1 cellular context compared by ENCODE assay signal in genomic region chr22:41091139-41092022, GRCh38.
A peak's percentile ranks its signal among the peaks of the same experiment; 100 is the strongest.
TF ChIP-seq lines count a peak whose summit lies in the region.

No MANE protein-coding gene starts in this region.

TF ChIP-seq in HepG2, 621 proteins besides CTCF, POLR2A, EP300 and RAD21 (continued from another document and continues in another):
- peak; percentile 69 for TF ChIP-seq ZHX1 (CRISPR knock-in tag; IDR thresholded peaks at IDR 0.05; ENCODE audit: low read depth)
- TF ChIP-seq RBAK (CRISPR knock-in tag; IDR thresholded peaks at IDR 0.05): no peak
- no peak for TF ChIP-seq NBN (conservative IDR thresholded peaks at IDR 0.05)
- peak; percentile 81; the same call in 1 of the 2 replicates for TF ChIP-seq SALL1 (CRISPR knock-in tag; IDR thresholded peaks at IDR 0.05)
- TF ChIP-seq AGO2 (optimal IDR thresholded peaks at IDR 0.05; ENCODE audit: low read depth, low read length): peak; percentile 18
- TF ChIP-seq, protein P1, sequence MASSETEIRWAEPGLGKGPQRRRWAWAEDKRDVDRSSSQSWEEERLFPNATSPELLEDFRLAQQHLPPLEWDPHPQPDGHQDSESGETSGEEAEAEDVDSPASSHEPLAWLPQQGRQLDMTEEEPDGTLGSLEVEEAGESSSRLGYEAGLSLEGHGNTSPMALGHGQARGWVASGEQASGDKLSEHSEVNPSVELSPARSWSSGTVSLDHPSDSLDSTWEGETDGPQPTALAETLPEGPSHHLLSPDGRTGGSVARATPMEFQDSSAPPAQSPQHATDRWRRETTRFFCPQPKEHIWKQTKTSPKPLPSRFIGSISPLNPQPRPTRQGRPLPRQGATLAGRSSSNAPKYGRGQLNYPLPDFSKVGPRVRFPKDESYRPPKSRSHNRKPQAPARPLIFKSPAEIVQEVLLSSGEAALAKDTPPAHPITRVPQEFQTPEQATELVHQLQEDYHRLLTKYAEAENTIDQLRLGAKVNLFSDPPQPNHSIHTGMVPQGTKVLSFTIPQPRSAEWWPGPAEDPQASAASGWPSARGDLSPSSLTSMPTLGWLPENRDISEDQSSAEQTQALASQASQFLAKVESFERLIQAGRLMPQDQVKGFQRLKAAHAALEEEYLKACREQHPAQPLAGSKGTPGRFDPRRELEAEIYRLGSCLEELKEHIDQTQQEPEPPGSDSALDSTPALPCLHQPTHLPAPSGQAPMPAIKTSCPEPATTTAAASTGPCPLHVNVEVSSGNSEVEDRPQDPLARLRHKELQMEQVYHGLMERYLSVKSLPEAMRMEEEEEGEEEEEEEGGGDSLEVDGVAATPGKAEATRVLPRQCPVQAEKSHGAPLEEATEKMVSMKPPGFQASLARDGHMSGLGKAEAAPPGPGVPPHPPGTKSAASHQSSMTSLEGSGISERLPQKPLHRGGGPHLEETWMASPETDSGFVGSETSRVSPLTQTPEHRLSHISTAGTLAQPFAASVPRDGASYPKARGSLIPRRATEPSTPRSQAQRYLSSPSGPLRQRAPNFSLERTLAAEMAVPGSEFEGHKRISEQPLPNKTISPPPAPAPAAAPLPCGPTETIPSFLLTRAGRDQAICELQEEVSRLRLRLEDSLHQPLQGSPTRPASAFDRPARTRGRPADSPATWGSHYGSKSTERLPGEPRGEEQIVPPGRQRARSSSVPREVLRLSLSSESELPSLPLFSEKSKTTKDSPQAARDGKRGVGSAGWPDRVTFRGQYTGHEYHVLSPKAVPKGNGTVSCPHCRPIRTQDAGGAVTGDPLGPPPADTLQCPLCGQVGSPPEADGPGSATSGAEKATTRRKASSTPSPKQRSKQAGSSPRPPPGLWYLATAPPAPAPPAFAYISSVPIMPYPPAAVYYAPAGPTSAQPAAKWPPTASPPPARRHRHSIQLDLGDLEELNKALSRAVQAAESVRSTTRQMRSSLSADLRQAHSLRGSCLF (CRISPR knock-in tag; IDR thresholded peaks at IDR 0.05; ENCODE audit: borderline replicate concordance): no peak
- TF ChIP-seq ZNF333 (CRISPR knock-in tag; IDR thresholded peaks at IDR 0.05; ENCODE audit: borderline replicate concordance): 0 out of 2 replicates have a peak, but pooled peaks have one; percentile 36
- TF ChIP-seq, protein P2, sequence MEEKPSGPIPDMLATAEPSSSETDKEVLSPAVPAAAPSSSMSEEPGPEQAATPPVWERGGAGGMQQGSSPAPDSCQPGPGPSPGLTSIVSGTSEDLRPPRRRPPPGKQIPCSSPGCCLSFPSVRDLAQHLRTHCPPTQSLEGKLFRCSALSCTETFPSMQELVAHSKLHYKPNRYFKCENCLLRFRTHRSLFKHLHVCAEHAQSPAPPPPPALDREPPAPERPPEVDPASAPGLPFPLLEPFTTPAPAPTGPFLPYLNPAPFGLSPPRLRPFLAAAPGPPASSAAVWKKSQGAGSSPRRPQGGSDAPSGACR (CRISPR knock-in tag; IDR thresholded peaks at IDR 0.05): 0 out of 2 replicates have a peak, but pooled peaks have one; percentile 40
- TF ChIP-seq TIGD3 (CRISPR knock-in tag; IDR thresholded peaks at IDR 0.05; ENCODE audit: borderline replicate concordance): no peak
- no peak for TF ChIP-seq ERF (CRISPR knock-in tag; IDR thresholded peaks at IDR 0.05)
- no peak for TF ChIP-seq NFIC (IDR thresholded peaks at IDR 0.05; ENCODE audit: low read length)
- TF ChIP-seq DR1 (CRISPR knock-in tag; IDR thresholded peaks at IDR 0.05): no peak
- peak; percentile 18; the same call in 1 of the 2 replicates for TF ChIP-seq ZNF770 (CRISPR knock-in tag; IDR thresholded peaks at IDR 0.05)
- TF ChIP-seq IKZF1 (IDR thresholded peaks at IDR 0.05): no peak
- no peak for TF ChIP-seq CCAR2 (optimal IDR thresholded peaks at IDR 0.05; ENCODE audit: low read depth, low read length)
- no peak for TF ChIP-seq ZNF496 (CRISPR knock-in tag; IDR thresholded peaks at IDR 0.05; ENCODE audit: insufficient replicate concordance)
- peak; percentile 24; the same call in 1 of the 2 replicates for TF ChIP-seq MED1 (CRISPR knock-in tag; IDR thresholded peaks at IDR 0.05)
- TF ChIP-seq ATF4 (CRISPR knock-in tag; IDR thresholded peaks at IDR 0.05): peak in 1 of 2 experiments; percentile 44; a peak in 1 of 4 replicates
- TF ChIP-seq ZBTB20 (CRISPR knock-in tag; IDR thresholded peaks at IDR 0.05; ENCODE audit: borderline replicate concordance, low read depth): peak; percentile 22; the same call in 1 of the 2 replicates
- no peak for TF ChIP-seq MED13 (CRISPR knock-in tag; IDR thresholded peaks at IDR 0.05)
- TF ChIP-seq ZNF343 (CRISPR knock-in tag; IDR thresholded peaks at IDR 0.05): no peak
- TF ChIP-seq NFATC3 (CRISPR knock-in tag; IDR thresholded peaks at IDR 0.05): no peak
- TF ChIP-seq PITX1 (CRISPR knock-in tag; IDR thresholded peaks at IDR 0.05): no peak
- TF ChIP-seq BRD4 (CRISPR knock-in tag; IDR thresholded peaks at IDR 0.05): no peak
- no peak for TF ChIP-seq ARHGAP35 (CRISPR knock-in tag; IDR thresholded peaks at IDR 0.05; ENCODE audit: borderline replicate concordance)
- peak; percentile 87 for TF ChIP-seq POLR2AphosphoS5 (IDR thresholded peaks at IDR 0.05; ENCODE audit: low read depth, low read length)
- TF ChIP-seq TAF15 (IDR thresholded peaks at IDR 0.05; ENCODE audit: low read depth, low read length, poor library complexity, severe bottlenecking): no peak
- no peak for TF ChIP-seq ZNF432 (CRISPR knock-in tag; IDR thresholded peaks at IDR 0.05; ENCODE audit: borderline replicate concordance)
- no peak for TF ChIP-seq ZNF33B (CRISPR knock-in tag; IDR thresholded peaks at IDR 0.05)
- no peak for TF ChIP-seq SMAD3 (CRISPR knock-in tag; IDR thresholded peaks at IDR 0.05)
- 0 out of 2 replicates have a peak, but pooled peaks have one; percentile 47 for TF ChIP-seq KLF6 (CRISPR knock-in tag; IDR thresholded peaks at IDR 0.05)
- no peak for TF ChIP-seq ZNF720 (CRISPR knock-in tag; IDR thresholded peaks at IDR 0.05)
- TF ChIP-seq ZEB1 (IDR thresholded peaks at IDR 0.05; ENCODE audit: insufficient replicate concordance, low read depth): peak; percentile 44
- no peak for TF ChIP-seq REXO4 (CRISPR knock-in tag; IDR thresholded peaks at IDR 0.05; ENCODE audit: borderline replicate concordance)
- TF ChIP-seq GMEB2 (CRISPR knock-in tag; IDR thresholded peaks at IDR 0.05; ENCODE audit: low read depth): no peak
- no peak for TF ChIP-seq GRHL1 (CRISPR knock-in tag; conservative IDR thresholded peaks at IDR 0.05)
- TF ChIP-seq, protein P3, sequence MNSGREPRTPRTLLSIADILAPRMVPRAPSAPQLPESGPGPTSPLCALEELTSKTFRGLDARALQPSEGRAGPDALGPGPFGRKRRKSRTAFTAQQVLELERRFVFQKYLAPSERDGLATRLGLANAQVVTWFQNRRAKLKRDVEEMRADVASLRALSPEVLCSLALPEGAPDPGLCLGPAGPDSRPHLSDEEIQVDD (CRISPR knock-in tag; IDR thresholded peaks at IDR 0.05; ENCODE audit: borderline replicate concordance): 0 out of 2 replicates have a peak, but pooled peaks have one; percentile 44
- no peak for TF ChIP-seq CHD2 (IDR thresholded peaks at IDR 0.05; ENCODE audit: low read depth, low read length)
- TF ChIP-seq SAP130 (CRISPR knock-in tag; IDR thresholded peaks at IDR 0.05; ENCODE audit: low read depth): peak; percentile 83
- no peak; the same call in 1 of the 2 replicates for TF ChIP-seq ZFP90 (CRISPR knock-in tag; IDR thresholded peaks at IDR 0.05; ENCODE audit: borderline replicate concordance)
- TF ChIP-seq, protein P4, sequence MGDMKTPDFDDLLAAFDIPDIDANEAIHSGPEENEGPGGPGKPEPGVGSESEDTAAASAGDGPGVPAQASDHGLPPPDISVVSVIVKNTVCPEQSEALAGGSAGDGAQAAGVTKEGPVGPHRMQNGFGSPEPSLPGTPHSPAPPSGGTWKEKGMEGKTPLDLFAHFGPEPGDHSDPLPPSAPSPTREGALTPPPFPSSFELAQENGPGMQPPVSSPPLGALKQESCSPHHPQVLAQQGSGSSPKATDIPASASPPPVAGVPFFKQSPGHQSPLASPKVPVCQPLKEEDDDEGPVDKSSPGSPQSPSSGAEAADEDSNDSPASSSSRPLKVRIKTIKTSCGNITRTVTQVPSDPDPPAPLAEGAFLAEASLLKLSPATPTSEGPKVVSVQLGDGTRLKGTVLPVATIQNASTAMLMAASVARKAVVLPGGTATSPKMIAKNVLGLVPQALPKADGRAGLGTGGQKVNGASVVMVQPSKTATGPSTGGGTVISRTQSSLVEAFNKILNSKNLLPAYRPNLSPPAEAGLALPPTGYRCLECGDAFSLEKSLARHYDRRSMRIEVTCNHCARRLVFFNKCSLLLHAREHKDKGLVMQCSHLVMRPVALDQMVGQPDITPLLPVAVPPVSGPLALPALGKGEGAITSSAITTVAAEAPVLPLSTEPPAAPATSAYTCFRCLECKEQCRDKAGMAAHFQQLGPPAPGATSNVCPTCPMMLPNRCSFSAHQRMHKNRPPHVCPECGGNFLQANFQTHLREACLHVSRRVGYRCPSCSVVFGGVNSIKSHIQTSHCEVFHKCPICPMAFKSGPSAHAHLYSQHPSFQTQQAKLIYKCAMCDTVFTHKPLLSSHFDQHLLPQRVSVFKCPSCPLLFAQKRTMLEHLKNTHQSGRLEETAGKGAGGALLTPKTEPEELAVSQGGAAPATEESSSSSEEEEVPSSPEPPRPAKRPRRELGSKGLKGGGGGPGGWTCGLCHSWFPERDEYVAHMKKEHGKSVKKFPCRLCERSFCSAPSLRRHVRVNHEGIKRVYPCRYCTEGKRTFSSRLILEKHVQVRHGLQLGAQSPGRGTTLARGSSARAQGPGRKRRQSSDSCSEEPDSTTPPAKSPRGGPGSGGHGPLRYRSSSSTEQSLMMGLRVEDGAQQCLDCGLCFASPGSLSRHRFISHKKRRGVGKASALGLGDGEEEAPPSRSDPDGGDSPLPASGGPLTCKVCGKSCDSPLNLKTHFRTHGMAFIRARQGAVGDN (CRISPR knock-in tag; IDR thresholded peaks at IDR 0.05): peak; percentile 71
- no peak for TF ChIP-seq HOXA5 (CRISPR knock-in tag; IDR thresholded peaks at IDR 0.05)
